In the genomic region with DNA sequence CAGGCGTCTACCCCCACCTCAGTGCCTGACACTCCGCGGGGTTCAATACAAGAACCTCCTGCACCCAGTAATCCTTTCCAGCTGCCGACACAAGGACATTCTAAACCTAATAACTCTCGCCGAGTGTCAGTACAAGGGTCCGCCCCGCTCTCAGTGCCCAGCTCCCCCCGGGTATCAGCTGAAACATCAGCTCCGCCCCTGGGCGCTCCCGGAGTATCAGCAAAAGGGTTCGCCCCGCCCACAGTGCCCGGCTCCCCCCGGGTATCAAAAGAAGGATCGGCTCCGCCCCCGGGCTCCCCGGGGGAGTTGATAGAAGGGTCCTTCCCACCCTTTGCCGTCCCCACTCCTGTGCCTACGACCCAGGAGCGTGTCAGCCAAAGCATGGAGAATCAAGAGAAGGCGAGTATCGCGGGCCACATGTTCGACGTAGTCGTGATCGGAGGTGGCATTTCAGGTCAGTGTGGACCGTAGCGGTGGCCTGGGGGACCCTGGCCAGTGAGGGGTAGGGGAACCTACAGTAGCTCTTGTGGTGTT, we compare ENCODE assay signal across 8 cellular contexts. TPM values are rescaled to one million over a fixed set of nuclear protein-coding genes. Genes with fewer than 3 reads are reported as not detected.
DNase-seq lines count a peak whose midpoint lies in the region; ATAC-seq and TF ChIP-seq lines count a peak whose summit lies in the region.

MAOA (plus strand) TSS at position 339 of the 534 bp plus-strand sequence; CDS start at position 382, 43 bp downstream.

- TF ChIP-seq POLR2A in lower leg skin (IDR thresholded peaks at IDR 0.05): no peak

- 7 to 8% methylated on average over 32 of the region's 32 CpGs for WGBS in ectodermal cell, 2 experiments
- 0 to 49% methylated on average over 17 to 32 of the region's 32 CpGs for WGBS in lower leg skin, 2 donors

- TF ChIP-seq CTCF in activated B cell treated with CpG ODN at 0.5 μM for 24 hours (IDR thresholded peaks at IDR 0.05): no peak
- TF ChIP-seq CTCF in lower leg skin (IDR thresholded peaks at IDR 0.05): no peak

- ATAC-seq in activated B cell treated with CpG ODN at 0.5 μM for 24 hours (ENCODE audit: low read depth) (no peak), HG03457 (IDR thresholded peaks at IDR 0.05; ENCODE audit: unreplicated experiment) (no peak)

- H3K36me3 Mint-ChIP-seq in activated B cell treated with CpG ODN at 0.5 μM for 24 hours (ENCODE audit: low read depth): peaks cover 1% of the 10 kb centered on the region

- CTCF ChIA-PET in activated B cell treated with CpG ODN at 0.5 μM for 24 hours (lab: Charles Lee): no interaction called here

- H3K4me3 Mint-ChIP-seq in activated B cell treated with CpG ODN at 0.5 μM for 24 hours: peak within 1 kb of the TSS; percentile 93

- no peaks in the 10 kb centered on the region for H3K4me1 ChIP-seq in ectodermal cell (ENCODE audit: control insufficient read depth, insufficient read depth, low read length)

- no peak within 1 kb of the TSS for H3K27ac ChIP-seq in ectodermal cell (ENCODE audit: insufficient read depth, low read depth, low read length, poor library complexity, severe bottlenecking)

- H3K27me3 Mint-ChIP-seq in activated B cell treated with CpG ODN at 0.5 μM for 24 hours: peaks cover 2% of the 10 kb centered on the region

- H3K4me3 ChIP-seq in ectodermal cell (ENCODE audit: insufficient read depth, low read depth, low read length) (peak within 1 kb of the TSS; percentile 52), lower leg skin (ENCODE audit: low read depth, poor library complexity, severe bottlenecking) (peak within 1 kb of the TSS; percentile 45)

- H3K36me3 ChIP-seq in ectodermal cell (ENCODE audit: control insufficient read depth, insufficient read depth, low read length): no peaks in the 10 kb centered on the region

- H3K9me3 ChIP-seq in ectodermal cell (ENCODE audit: control insufficient read depth, low read length): no peaks in the 10 kb centered on the region

- H3K27ac Mint-ChIP-seq in activated B cell treated with CpG ODN at 0.5 μM for 24 hours: peak within 1 kb of the TSS; percentile 50

- H3K4me1 Mint-ChIP-seq in activated B cell treated with CpG ODN at 0.5 μM for 24 hours: peaks cover 11% of the 10 kb centered on the region

- intact Hi-C loops in activated B cell treated with CpG ODN at 0.5 μM for 24 hours (cut with micrococcal nuclease) (loop anchor here (10.0 kb wide), 1 partner anchor 889 kb away; the partner anchor contains the start of gene FUNDC1), lower leg skin (cut with DNase I; ENCODE audit: low total_unique reads) (loop anchor here (10.0 kb wide), 1 partner anchor 71 kb away; no protein-coding TSS in a partner anchor)

- POLR2A ChIA-PET in activated B cell treated with CpG ODN at 0.5 μM for 24 hours (lab: Charles Lee): no interaction called here

- no peaks in the 10 kb centered on the region for H3K27me3 ChIP-seq in ectodermal cell (ENCODE audit: control insufficient read depth, insufficient read depth, low read length, poor library complexity, severe bottlenecking)

- DNase-seq in NCI-H2227 (lab: John Stamatoyannopoulos, UW; ENCODE audit: unreplicated experiment): peak; percentile 48
- no peak for DNase-seq in NCI-H2227 treated with DMSO at 0.1 percent for 48 hours (lab: John Stamatoyannopoulos, UW)
- DNase-seq in activated B cell treated with CpG ODN at 0.5 μM for 24 hours: no peak
- DNase-seq in lower leg skin (ENCODE audit: low spot score in 2 of 2): peak; percentile 88 to 97
- peak; percentile 18 for DNase-seq in stimulated activated CD4-positive, alpha-beta T cell treated with anti-CD3 and anti-CD28 coated beads, Interleukin-4, amount 100 ng/mL, for 24 hours
- no peak for DNase-seq in NCI-H1694 (lab: John Stamatoyannopoulos, UW)

- no peaks in the 10 kb centered on the region for H3K9me3 Mint-ChIP-seq in activated B cell treated with CpG ODN at 0.5 μM for 24 hours

RNA-seq across cellular contexts. Expression of gene MAOA, which starts in this region (rescaled TPM):
- total RNA-seq in activated B cell treated with CpG ODN at 0.5 μM for 24 hours (0.18 TPM in 1 of 2 replicates, not detected in the other), lower leg skin (100 to 1,000 TPM; 155 to 184 (median 166) TPM)
- 7.6 TPM for polyA plus RNA-seq in ectodermal cell (2013, experiment 1 of 4)
- polyA plus RNA-seq in ectodermal cell (2013, experiment 2 of 4): 7.6 TPM
- polyA plus RNA-seq in ectodermal cell (2013, experiment 3 of 4): 7.8 TPM
- 6.5 TPM for polyA plus RNA-seq in ectodermal cell (2013, experiment 4 of 4)

Comparison
In these comparisons a context has a peak if more than half of its experiments do, and no peak if none do; other contexts are left out.
1. RNA of gene MAOA (total RNA-seq): 155 to 184 TPM in lower leg skin; 0.18 TPM in activated B cell treated with CpG ODN at 0.5 μM for 24 hours; every median in the first group is over 100 times any median in the second.
2. DNase-seq: peak in NCI-H2227 (single experiment), lower leg skin (2 of 2) and stimulated activated CD4-positive, alpha-beta T cell treated with anti-CD3 and anti-CD28 coated beads, Interleukin-4, amount 100 ng/mL, for 24 hours (single experiment); none in NCI-H2227 treated with DMSO at 0.1 percent for 48 hours (single experiment), activated B cell treated with CpG ODN at 0.5 μM for 24 hours (single experiment) and NCI-H1694 (single experiment).